2 cellular contexts compared by ENCODE assay signal in genomic region chr2:112485849-112486248, GRCh38.
A peak's percentile ranks its signal among the peaks of the same experiment; 100 is the strongest.
TF ChIP-seq lines count a peak whose summit lies in the region.

No MANE protein-coding gene starts in this region.

TF ChIP-seq in K562, 482 proteins besides CTCF, POLR2A, EP300 and RAD21:
- TF ChIP-seq ZFPM2 (CRISPR knock-in tag; IDR thresholded peaks at IDR 0.05) (no peak), PRDM10 (IDR thresholded peaks at IDR 0.05; ENCODE audit: partially characterized antibody) (peak; percentile 92)

TF ChIP-seq in neural cell, 6 proteins besides CTCF, POLR2A, EP300 and RAD21:
- TF ChIP-seq SMC3 (conservative IDR thresholded peaks at IDR 0.05; ENCODE audit: poor library complexity), result no peak
- TF ChIP-seq EZH2 (IDR thresholded peaks at IDR 0.05; ENCODE audit: borderline replicate concordance, insufficient read depth, low read length, poor library complexity, severe bottlenecking), result no peak
- TF ChIP-seq TAF1 (IDR thresholded peaks at IDR 0.05; ENCODE audit: low read depth), result no peak
- no peak for TF ChIP-seq MXI1 (conservative IDR thresholded peaks at IDR 0.05; ENCODE audit: poor library complexity, severe bottlenecking)
- TF ChIP-seq REST (IDR thresholded peaks at IDR 0.05; ENCODE audit: borderline replicate concordance), result no peak
- no peak for TF ChIP-seq POLR2AphosphoS5 (IDR thresholded peaks at IDR 0.05)
